Comparison of ENCODE assay signal across 15 cellular contexts in genomic region chr17:78184868-78185267, GRCh38. TPM values are rescaled to one million over a fixed set of nuclear protein-coding genes. Genes with fewer than 3 reads are reported as not detected.
DNase-seq lines count a peak whose midpoint lies in the region; ATAC-seq and TF ChIP-seq lines count a peak whose summit lies in the region.
"Had no signal": no experiment of that assay in that cellular context is flagged by ENCODE, and none has a peak within 500 bp of the region (broad histone marks: within the 10 kb centered on the region; RNA-seq: fewer than 3 reads in every experiment).

No MANE protein-coding gene starts in this region.

- H3K27me3 Mint-ChIP-seq in activated T-cell treated with anti-CD3 and anti-CD28 coated beads, Interleukin-2, amount 50 U/mL, for 24 hours: no peaks in the 10 kb centered on the region
- no peaks in the 10 kb centered on the region for H3K27me3 Mint-ChIP-seq in activated CD4-positive, alpha-beta memory T cell treated with anti-CD3 and anti-CD28 coated beads, Interleukin-2, amount 10 ng/mL, durations not matched to agents 7 days and 5 days

- TF ChIP-seq POLR2A in testis (IDR thresholded peaks at IDR 0.05): no peak

- TF ChIP-seq CTCF in kidney epithelial cell (IDR thresholded peaks at IDR 0.05; ENCODE audit: insufficient read depth, low read length, poor library complexity, severe bottlenecking) (no peak), thoracic aorta (IDR thresholded peaks at IDR 0.05) (no peak), testis (IDR thresholded peaks at IDR 0.05) (no peak)

- DNase-seq in activated T-cell treated with anti-CD3 and anti-CD28 coated beads, Interleukin-2, amount 50 U/mL, for 24 hours: no peak
- no peak for DNase-seq in activated T-cell treated with anti-CD3 and anti-CD28 coated beads, Interleukin-2, amount 50 U/mL, for 1 hour
- DNase-seq in activated CD4-positive, alpha-beta memory T cell treated with anti-CD3 and anti-CD28 coated beads, Interleukin-2, amount 10 ng/mL, durations not matched to agents 7 days and 5 days: no peak
- peak; percentile 44 for DNase-seq in kidney epithelial cell (ENCODE audit: low read depth)
- DNase-seq in thoracic aorta (ENCODE audit: low spot score): no peak
- DNase-seq in medulla oblongata (ENCODE audit: extremely low spot score): no peak
- DNase-seq in testis: no peak
- DNase-seq in MG63: no peak
- DNase-seq: H7, heart left ventricle, NCI-H1092, NCI-H774, T1000 had no signal

- CTCF ChIA-PET in activated CD4-positive, alpha-beta memory T cell treated with anti-CD3 and anti-CD28 coated beads, Interleukin-2, amount 10 ng/mL, durations not matched to agents 7 days and 5 days (lab: Charles Lee): interaction anchor here (3.6 kb wide), 1 partner anchor 8 kb away, joined by 17 read pairs; no protein-coding TSS in a partner anchor

- no peak for ATAC-seq in thoracic aorta (ENCODE audit: insufficient number of reproducible peaks, low FRiP score, low read depth)
- ATAC-seq: heart left ventricle had no signal

- peaks cover 36% of the 10 kb centered on the region for H3K4me1 Mint-ChIP-seq in activated T-cell treated with anti-CD3 and anti-CD28 coated beads, Interleukin-2, amount 50 U/mL, for 24 hours (ENCODE audit: low read depth)
- H3K4me1 Mint-ChIP-seq in activated CD4-positive, alpha-beta memory T cell treated with anti-CD3 and anti-CD28 coated beads, Interleukin-2, amount 10 ng/mL, durations not matched to agents 7 days and 5 days: peaks cover 60% of the 10 kb centered on the region

- 70 to 74% methylated on average over 7 to 9 of the region's 9 CpGs for WGBS in testis, 2 donors

- peak overlapping the region; percentile 6 for H3K4me3 ChIP-seq in kidney epithelial cell (ENCODE audit: low read depth, low read length)
- H3K4me3 ChIP-seq in thoracic aorta: peak overlapping the region; percentile 23
- no peak overlapping the region for H3K4me3 ChIP-seq in testis
- H3K4me3 ChIP-seq in MG63: no peak overlapping the region
- H3K4me3 ChIP-seq: heart left ventricle had no signal

- H3K9me3 ChIP-seq in thoracic aorta (no peaks in the 10 kb centered on the region), testis (no peaks in the 10 kb centered on the region), MG63 (no peaks in the 10 kb centered on the region)
- H3K9me3 ChIP-seq: heart left ventricle had no signal

- H3K9me3 Mint-ChIP-seq in activated T-cell treated with anti-CD3 and anti-CD28 coated beads, Interleukin-2, amount 50 U/mL, for 24 hours: no peaks in the 10 kb centered on the region
- no peaks in the 10 kb centered on the region for H3K9me3 Mint-ChIP-seq in activated CD4-positive, alpha-beta memory T cell treated with anti-CD3 and anti-CD28 coated beads, Interleukin-2, amount 10 ng/mL, durations not matched to agents 7 days and 5 days

- H3K4me1 ChIP-seq in thoracic aorta (ENCODE audit: control insufficient read depth in 1 of 2, low read depth in 2 of 2) (peaks cover 28 to 63% of the 10 kb centered on the region in 2 donors), testis (peaks cover 16% of the 10 kb centered on the region)

- H3K27ac ChIP-seq in thoracic aorta: peak overlapping the region; percentile 40 to 46
- H3K27ac ChIP-seq in testis: no peak overlapping the region
- H3K27ac ChIP-seq: heart left ventricle had no signal

- no peaks in the 10 kb centered on the region for H3K36me3 ChIP-seq in kidney epithelial cell (ENCODE audit: control insufficient read depth, insufficient read depth, low read length)
- H3K36me3 ChIP-seq in thoracic aorta: no peaks in the 10 kb centered on the region
- H3K36me3 ChIP-seq in testis (ENCODE audit: low read depth, missing control alignments): no peaks in the 10 kb centered on the region
- peaks cover 48% of the 10 kb centered on the region for H3K36me3 ChIP-seq in MG63
- H3K36me3 ChIP-seq: heart left ventricle had no signal

- H3K27ac Mint-ChIP-seq in activated T-cell treated with anti-CD3 and anti-CD28 coated beads, Interleukin-2, amount 50 U/mL, for 24 hours: no peak overlapping the region
- H3K27ac Mint-ChIP-seq in activated CD4-positive, alpha-beta memory T cell treated with anti-CD3 and anti-CD28 coated beads, Interleukin-2, amount 10 ng/mL, durations not matched to agents 7 days and 5 days: no peak overlapping the region

- H3K27me3 ChIP-seq in kidney epithelial cell (ENCODE audit: control insufficient read depth, insufficient read depth, low read length) (no peaks in the 10 kb centered on the region), thoracic aorta (replicated peaks; ENCODE audit: insufficient read depth) (no peaks in the 10 kb centered on the region), testis (no peaks in the 10 kb centered on the region), MG63 (no peaks in the 10 kb centered on the region)
- H3K27me3 ChIP-seq: heart left ventricle had no signal

- POLR2A ChIA-PET in activated CD4-positive, alpha-beta memory T cell treated with anti-CD3 and anti-CD28 coated beads, Interleukin-2, amount 10 ng/mL, durations not matched to agents 7 days and 5 days (lab: Charles Lee): interaction anchor here (6.0 kb wide), 1 partner anchor 11 kb away, joined by 69 read pairs; the partner anchor contains the start of gene SYNGR2

- peak overlapping the region; percentile 90 for H3K4me3 Mint-ChIP-seq in activated T-cell treated with anti-CD3 and anti-CD28 coated beads, Interleukin-2, amount 50 U/mL, for 24 hours
- peak overlapping the region; percentile 78 for H3K4me3 Mint-ChIP-seq in activated CD4-positive, alpha-beta memory T cell treated with anti-CD3 and anti-CD28 coated beads, Interleukin-2, amount 10 ng/mL, durations not matched to agents 7 days and 5 days

- intact Hi-C loops in testis (cut with DNase I; ENCODE audit: low total_unique reads): no loop called here

- peaks cover 65% of the 10 kb centered on the region for H3K36me3 Mint-ChIP-seq in activated T-cell treated with anti-CD3 and anti-CD28 coated beads, Interleukin-2, amount 50 U/mL, for 24 hours (ENCODE audit: low read depth)
- H3K36me3 Mint-ChIP-seq in activated CD4-positive, alpha-beta memory T cell treated with anti-CD3 and anti-CD28 coated beads, Interleukin-2, amount 10 ng/mL, durations not matched to agents 7 days and 5 days (ENCODE audit: low read depth): peaks cover 40% of the 10 kb centered on the region

RNA-seq across cellular contexts. Expression of gene TK1, which starts 2.0 kb away (rescaled TPM):
- total RNA-seq in activated CD4-positive, alpha-beta memory T cell treated with anti-CD3 and anti-CD28 coated beads, Interleukin-2, amount 10 ng/mL, durations not matched to agents 7 days and 5 days: 100 to 1,000 TPM; 109 to 117 TPM
- total RNA-seq in kidney epithelial cell (15.0 and 21.1 TPM in 2 replicates), thoracic aorta (1 to 10 TPM; 3.3 to 3.5 TPM), testis (1 to 10 TPM; 3.9 to 4.8 TPM)
- polyA plus RNA-seq in testis (ENCODE audit: insufficient read depth, low read depth, low replicate concordance): 5.7 TPM
- total RNA-seq in MG63 (2014; rRNA removed; shearing (Covaris generic); ENCODE audit: low replicate concordance): 147 and 288 TPM in 2 replicates

RNA-seq across cellular contexts. Expression of gene AFMID, which starts 2.3 kb away (rescaled TPM):
- 10 to 100 TPM in 1 of 2 experiments, 1 to 10 TPM in 1; 9.2 to 14.0 TPM for total RNA-seq in activated CD4-positive, alpha-beta memory T cell treated with anti-CD3 and anti-CD28 coated beads, Interleukin-2, amount 10 ng/mL, durations not matched to agents 7 days and 5 days
- total RNA-seq in kidney epithelial cell (38.1 and 49.7 TPM in 2 replicates), thoracic aorta (10 to 100 TPM; 18.8 to 44.0 TPM), testis (10 to 100 TPM; 59.4 to 82.2 TPM)
- 36.1 TPM for polyA plus RNA-seq in testis (ENCODE audit: insufficient read depth, low read depth, low replicate concordance)
- 49.6 and 74.8 TPM in 2 replicates for total RNA-seq in MG63 (2014; rRNA removed; shearing (Covaris generic); ENCODE audit: low replicate concordance)

RNA-seq across cellular contexts. Expression of gene SYNGR2, which starts 16.5 kb away (rescaled TPM):
- total RNA-seq in activated CD4-positive, alpha-beta memory T cell treated with anti-CD3 and anti-CD28 coated beads, Interleukin-2, amount 10 ng/mL, durations not matched to agents 7 days and 5 days: 10 to 100 TPM; 63.6 to 64.0 TPM
- total RNA-seq in kidney epithelial cell: 85.7 and 144 TPM in 2 replicates
- 100 to 1,000 TPM in 1 of 2 donors, 10 to 100 TPM in 1; 61.7 to 100 TPM for total RNA-seq in thoracic aorta
- 10 to 100 TPM; 68.7 to 70.6 TPM for total RNA-seq in testis
- polyA plus RNA-seq in testis (ENCODE audit: insufficient read depth, low read depth, low replicate concordance): 63.7 TPM
- total RNA-seq in MG63 (2014; rRNA removed; shearing (Covaris generic); ENCODE audit: low replicate concordance): 41.3 and 73.2 TPM in 2 replicates

RNA-seq across cellular contexts. Expression of gene BIRC5, which starts 29.2 kb away (rescaled TPM):
- 10 to 100 TPM; 86.1 to 86.5 TPM for total RNA-seq in activated CD4-positive, alpha-beta memory T cell treated with anti-CD3 and anti-CD28 coated beads, Interleukin-2, amount 10 ng/mL, durations not matched to agents 7 days and 5 days
- total RNA-seq in kidney epithelial cell (7.2 and 8.6 TPM in 2 replicates), thoracic aorta (1 to 10 TPM in 1 of 2 donors, under 1 TPM in 1; 0.14 to 4.2 TPM), testis (10 to 100 TPM; 12.4 to 28.1 TPM)
- 58.5 TPM for polyA plus RNA-seq in testis (ENCODE audit: insufficient read depth, low read depth, low replicate concordance)
- 188 and 218 TPM in 2 replicates for total RNA-seq in MG63 (2014; rRNA removed; shearing (Covaris generic); ENCODE audit: low replicate concordance)

RNA-seq across cellular contexts. Expression of gene C17orf99, which starts 38.7 kb away (rescaled TPM):
- not detected for total RNA-seq in activated CD4-positive, alpha-beta memory T cell treated with anti-CD3 and anti-CD28 coated beads, Interleukin-2, amount 10 ng/mL, durations not matched to agents 7 days and 5 days
- total RNA-seq in kidney epithelial cell: not detected in 2 replicates
- total RNA-seq in thoracic aorta: not detected
- 1 to 10 TPM; 1.1 to 1.3 TPM for total RNA-seq in testis
- not detected for polyA plus RNA-seq in testis (ENCODE audit: insufficient read depth, low read depth, low replicate concordance)
- not detected in 2 replicates for total RNA-seq in MG63 (2014; rRNA removed; shearing (Covaris generic); ENCODE audit: low replicate concordance)
- total RNA-seq: dermis microvascular lymphatic vessel endothelial cell, H7, heart left ventricle, myocyte had no signal
- polyA plus RNA-seq: heart left ventricle had no signal

Comparison
In these comparisons a context has a peak if more than half of its experiments do, and no peak if none do; other contexts are left out.
1. H3K4me3 ChIP-seq: peak in kidney epithelial cell (single experiment) and thoracic aorta (single experiment); none in testis (0 of 2) and MG63 (single experiment).
2. H3K27ac ChIP-seq: peak in thoracic aorta (2 of 2); none in testis (0 of 2).